8 cellular contexts compared by ENCODE assay signal in genomic region chr3:40308725-40309438, GRCh38. TPM values are rescaled to one million over a fixed set of nuclear protein-coding genes. Genes with fewer than 3 reads are reported as not detected.
A peak's percentile ranks its signal among the peaks of the same experiment; 100 is the strongest.
DNase-seq lines count a peak whose midpoint lies in the region; ATAC-seq and TF ChIP-seq lines count a peak whose summit lies in the region.

No MANE protein-coding gene starts in this region.

- no peaks in the 10 kb centered on the region for H3K9me3 ChIP-seq in right lobe of liver

- H3K27ac ChIP-seq in brain microvascular endothelial cell = peak overlapping the region; percentile 84
- H3K27ac ChIP-seq in right lobe of liver = peak overlapping the region; percentile 71 to 89 (median 71)

- ATAC-seq in HG03025 (IDR thresholded peaks at IDR 0.05; ENCODE audit: low FRiP score, unreplicated experiment) (peak; percentile 21), right lobe of liver (peak; percentile 5 to 43 (median 6)), GM19452 (IDR thresholded peaks at IDR 0.05; ENCODE audit: unreplicated experiment) (no peak)

- CTCF ChIA-PET in GM10248 (lab: Yijun Ruan, JAX) = interaction anchor here (0.5 to 3.5 kb wide), 21 partner anchors 9 to 1573 kb away, joined by 3 to 28 read pairs (median 4); no protein-coding TSS in a partner anchor

- in situ Hi-C loops in brain microvascular endothelial cell (cut with HindIII; ENCODE audit: low pct_ligation_motif_present, low sequenced_read_pairs) = no loop called here

- no peak for TF ChIP-seq POLR2A in right lobe of liver (IDR thresholded peaks at IDR 0.05)

- POLR2A ChIA-PET in GM10248 (lab: Yijun Ruan, JAX) = no interaction called here

- H3K27me3 Mint-ChIP-seq in type B pancreatic cell = no peaks in the 10 kb centered on the region

- no peaks in the 10 kb centered on the region for H3K9me3 Mint-ChIP-seq in type B pancreatic cell

- H3K4me3 ChIP-seq in brain microvascular endothelial cell (ENCODE audit: low read depth, low read length) (peak overlapping the region; percentile 93), right lobe of liver (peak overlapping the region; percentile 87 to 91 (median 90))

- H3K36me3 ChIP-seq in brain microvascular endothelial cell (replicated peaks) = peaks cover 18% of the 10 kb centered on the region
- H3K36me3 ChIP-seq in right lobe of liver = peaks cover 0 to 28% (median 10%) of the 10 kb centered on the region in 4 donors

- no peaks in the 10 kb centered on the region for H3K27me3 ChIP-seq in brain microvascular endothelial cell (replicated peaks)
- H3K27me3 ChIP-seq in right lobe of liver = no peaks in the 10 kb centered on the region

- intact Hi-C loops in right lobe of liver (cut with DNase I) = no loop called here

- peak; percentile 15 for DNase-seq in GM10248 (ENCODE audit: extremely low spot score)
- no peak for DNase-seq in brain microvascular endothelial cell
- DNase-seq in right lobe of liver = no peak
- no peak for DNase-seq in type B pancreatic cell (ENCODE audit: extremely low spot score, unreplicated experiment)
- DNase-seq in NAMALWA (ENCODE audit: low spot score) = no peak
- no peak for DNase-seq in OCI-M1 (lab: John Stamatoyannopoulos, UW)

- peaks cover 0 to 9% (median 4%) of the 10 kb centered on the region in 4 donors for H3K4me1 ChIP-seq in right lobe of liver

- H3K4me3 Mint-ChIP-seq in type B pancreatic cell = peak overlapping the region; percentile 98

- TF ChIP-seq CTCF in GM10248 (IDR thresholded peaks at IDR 0.05; ENCODE audit: control extremely low read depth, extremely low read depth, low read depth, missing control alignments) = no peak
- TF ChIP-seq CTCF in brain microvascular endothelial cell (IDR thresholded peaks at IDR 0.05; ENCODE audit: low read depth, low read length, missing control alignments) = no peak
- TF ChIP-seq CTCF in right lobe of liver (IDR thresholded peaks at IDR 0.05) = no peak
- TF ChIP-seq CTCF in type B pancreatic cell (conservative IDR thresholded peaks at IDR 0.05) = no peak

- 41% methylated on average over 7 of the region's 21 CpGs for WGBS in right lobe of liver (ENCODE audit: insufficient coverage, low coverage, low lambda C conversion rate, missing lambda C conversion rate)

- peaks cover 18% of the 10 kb centered on the region for H3K4me1 Mint-ChIP-seq in type B pancreatic cell (ENCODE audit: unreplicated experiment)

- peaks cover 28% of the 10 kb centered on the region for H3K36me3 Mint-ChIP-seq in type B pancreatic cell

- H3K27ac Mint-ChIP-seq in type B pancreatic cell = peak overlapping the region; percentile 99

RNA-seq across cellular contexts. Expression of gene EIF1B, which starts 0.6 kb away (rescaled TPM):
- total RNA-seq in right lobe of liver (10 to 100 TPM; 11.1 to 26.2 (median 20.5) TPM), type B pancreatic cell (ENCODE audit: low replicate concordance) (55.2 and 81.8 TPM in 2 replicates)
